1 cellular context compared by ENCODE assay signal in the genomic region with DNA sequence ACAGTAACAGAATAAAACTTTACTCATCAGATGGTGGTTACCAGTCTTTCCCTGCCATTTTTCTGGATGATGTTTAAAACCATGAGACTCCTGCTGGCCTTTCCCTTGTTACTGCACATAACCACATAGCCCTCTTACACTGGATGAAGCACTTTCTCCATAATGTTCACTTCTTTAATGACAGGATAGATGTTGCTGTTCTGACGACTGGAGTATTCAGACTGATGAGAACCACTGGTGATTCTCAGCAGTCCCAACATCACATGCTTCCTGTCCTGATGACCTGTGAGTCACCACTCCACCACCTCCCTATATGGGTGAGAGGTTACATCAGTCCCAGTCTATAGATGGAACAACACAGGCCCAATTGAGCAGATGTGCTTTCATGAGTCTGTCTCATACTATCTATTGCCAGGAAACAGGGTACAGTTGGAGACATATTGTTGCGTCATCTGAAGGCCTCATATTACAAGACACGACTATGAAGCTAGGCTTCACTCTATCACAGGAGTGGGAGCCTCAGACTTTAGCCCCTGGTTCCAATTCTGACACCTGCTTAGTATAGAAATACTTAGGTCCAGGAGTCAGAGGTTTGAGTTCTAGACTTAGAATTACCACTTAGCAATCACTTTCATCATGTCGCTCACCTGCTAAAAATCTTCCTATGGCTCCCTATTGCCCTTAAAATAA.
TF ChIP-seq lines count a peak whose summit lies in the region.

No MANE protein-coding gene starts in this region.

TF ChIP-seq in K562, 482 proteins besides CTCF, POLR2A, EP300 and RAD21 (continued from another document):
- no peak for TF ChIP-seq HSF4 (CRISPR knock-in tag; IDR thresholded peaks at IDR 0.05; ENCODE audit: borderline replicate concordance)
- TF ChIP-seq ZNF507 (tag; conservative IDR thresholded peaks at IDR 0.05), result no peak
- no peak for TF ChIP-seq ZNF212 (CRISPR knock-in tag; IDR thresholded peaks at IDR 0.05)
- peak; percentile 98 for TF ChIP-seq CEBPG (CRISPR knock-in tag; IDR thresholded peaks at IDR 0.05)
- peak; percentile 98 to 100 for TF ChIP-seq CEBPG (tag; conservative IDR thresholded peaks at IDR 0.05 in 1 of 2, IDR thresholded peaks at IDR 0.05 in 1 of 2)
- TF ChIP-seq RBM25 (IDR thresholded peaks at IDR 0.05; ENCODE audit: low read depth, low read length, severe bottlenecking), result peak; percentile 50
- TF ChIP-seq, protein P1, sequence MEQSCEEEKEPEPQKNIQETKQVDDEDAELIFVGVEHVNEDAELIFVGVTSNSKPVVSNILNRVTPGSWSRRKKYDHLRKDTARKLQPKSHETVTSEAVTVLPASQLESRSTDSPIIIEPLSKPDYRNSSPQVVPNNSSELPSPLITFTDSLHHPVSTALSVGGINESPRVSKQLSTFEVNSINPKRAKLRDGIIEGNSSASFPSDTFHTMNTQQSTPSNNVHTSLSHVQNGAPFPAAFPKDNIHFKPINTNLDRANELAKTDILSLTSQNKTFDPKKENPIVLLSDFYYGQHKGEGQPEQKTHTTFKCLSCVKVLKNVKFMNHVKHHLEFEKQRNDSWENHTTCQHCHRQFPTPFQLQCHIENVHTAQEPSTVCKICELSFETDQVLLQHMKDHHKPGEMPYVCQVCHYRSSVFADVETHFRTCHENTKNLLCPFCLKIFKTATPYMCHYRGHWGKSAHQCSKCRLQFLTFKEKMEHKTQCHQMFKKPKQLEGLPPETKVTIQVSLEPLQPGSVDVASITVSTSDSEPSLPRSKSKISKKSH (CRISPR knock-in tag; IDR thresholded peaks at IDR 0.05), result no peak
- TF ChIP-seq, protein P2, sequence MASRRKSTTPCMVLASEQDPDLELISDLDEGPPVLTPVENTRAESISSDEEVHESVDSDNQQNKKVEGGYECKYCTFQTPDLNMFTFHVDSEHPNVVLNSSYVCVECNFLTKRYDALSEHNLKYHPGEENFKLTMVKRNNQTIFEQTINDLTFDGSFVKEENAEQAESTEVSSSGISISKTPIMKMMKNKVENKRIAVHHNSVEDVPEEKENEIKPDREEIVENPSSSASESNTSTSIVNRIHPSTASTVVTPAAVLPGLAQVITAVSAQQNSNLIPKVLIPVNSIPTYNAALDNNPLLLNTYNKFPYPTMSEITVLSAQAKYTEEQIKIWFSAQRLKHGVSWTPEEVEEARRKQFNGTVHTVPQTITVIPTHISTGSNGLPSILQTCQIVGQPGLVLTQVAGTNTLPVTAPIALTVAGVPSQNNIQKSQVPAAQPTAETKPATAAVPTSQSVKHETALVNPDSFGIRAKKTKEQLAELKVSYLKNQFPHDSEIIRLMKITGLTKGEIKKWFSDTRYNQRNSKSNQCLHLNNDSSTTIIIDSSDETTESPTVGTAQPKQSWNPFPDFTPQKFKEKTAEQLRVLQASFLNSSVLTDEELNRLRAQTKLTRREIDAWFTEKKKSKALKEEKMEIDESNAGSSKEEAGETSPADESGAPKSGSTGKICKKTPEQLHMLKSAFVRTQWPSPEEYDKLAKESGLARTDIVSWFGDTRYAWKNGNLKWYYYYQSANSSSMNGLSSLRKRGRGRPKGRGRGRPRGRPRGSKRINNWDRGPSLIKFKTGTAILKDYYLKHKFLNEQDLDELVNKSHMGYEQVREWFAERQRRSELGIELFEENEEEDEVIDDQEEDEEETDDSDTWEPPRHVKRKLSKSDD (conservative IDR thresholded peaks at IDR 0.05; ENCODE audit: low read length), result no peak
- TF ChIP-seq ZNF644 (tag; IDR thresholded peaks at IDR 0.05; ENCODE audit: low read depth), result peak; percentile 26; the same call in 1 of the 2 replicates
- TF ChIP-seq, protein P3, sequence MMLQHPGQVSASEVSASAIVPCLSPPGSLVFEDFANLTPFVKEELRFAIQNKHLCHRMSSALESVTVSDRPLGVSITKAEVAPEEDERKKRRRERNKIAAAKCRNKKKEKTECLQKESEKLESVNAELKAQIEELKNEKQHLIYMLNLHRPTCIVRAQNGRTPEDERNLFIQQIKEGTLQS (IDR thresholded peaks at IDR 0.05), result peak; percentile 99
- TF ChIP-seq, protein P3 (CRISPR knock-in tag; conservative IDR thresholded peaks at IDR 0.05), result no peak
- peak; percentile 49; the same call in 1 of the 2 replicates for TF ChIP-seq LEF1 (IDR thresholded peaks at IDR 0.05)
- TF ChIP-seq DPF2 (IDR thresholded peaks at IDR 0.05), result peak; percentile 68; the same call in 1 of the 2 replicates
- TF ChIP-seq, protein P4, sequence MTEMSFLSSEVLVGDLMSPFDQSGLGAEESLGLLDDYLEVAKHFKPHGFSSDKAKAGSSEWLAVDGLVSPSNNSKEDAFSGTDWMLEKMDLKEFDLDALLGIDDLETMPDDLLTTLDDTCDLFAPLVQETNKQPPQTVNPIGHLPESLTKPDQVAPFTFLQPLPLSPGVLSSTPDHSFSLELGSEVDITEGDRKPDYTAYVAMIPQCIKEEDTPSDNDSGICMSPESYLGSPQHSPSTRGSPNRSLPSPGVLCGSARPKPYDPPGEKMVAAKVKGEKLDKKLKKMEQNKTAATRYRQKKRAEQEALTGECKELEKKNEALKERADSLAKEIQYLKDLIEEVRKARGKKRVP (CRISPR knock-in tag; IDR thresholded peaks at IDR 0.05), result peak; percentile 94
- TF ChIP-seq, protein P5, sequence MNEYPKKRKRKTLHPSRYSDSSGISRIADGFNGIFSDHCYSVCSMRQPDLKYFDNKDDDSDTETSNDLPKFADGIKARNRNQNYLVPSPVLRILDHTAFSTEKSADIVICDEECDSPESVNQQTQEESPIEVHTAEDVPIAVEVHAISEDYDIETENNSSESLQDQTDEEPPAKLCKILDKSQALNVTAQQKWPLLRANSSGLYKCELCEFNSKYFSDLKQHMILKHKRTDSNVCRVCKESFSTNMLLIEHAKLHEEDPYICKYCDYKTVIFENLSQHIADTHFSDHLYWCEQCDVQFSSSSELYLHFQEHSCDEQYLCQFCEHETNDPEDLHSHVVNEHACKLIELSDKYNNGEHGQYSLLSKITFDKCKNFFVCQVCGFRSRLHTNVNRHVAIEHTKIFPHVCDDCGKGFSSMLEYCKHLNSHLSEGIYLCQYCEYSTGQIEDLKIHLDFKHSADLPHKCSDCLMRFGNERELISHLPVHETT (CRISPR knock-in tag; conservative IDR thresholded peaks at IDR 0.05 in 1 of 2, IDR thresholded peaks at IDR 0.05 in 1 of 2), result 0 out of 4 replicates have a peak, but pooled peaks of 1 of the 2 experiments have one; percentile 21
- peak; percentile 83 for TF ChIP-seq ETV1 (tag; conservative IDR thresholded peaks at IDR 0.05; ENCODE audit: low read depth)
- TF ChIP-seq JUN (IDR thresholded peaks at IDR 0.05; ENCODE audit: borderline replicate concordance, low read depth, low read length), result peak; percentile 92
- peak; percentile 76; the same call in 1 of the 2 replicates for TF ChIP-seq JUN (CRISPR knock-in tag; IDR thresholded peaks at IDR 0.05; ENCODE audit: borderline replicate concordance)
- TF ChIP-seq TOE1 (IDR thresholded peaks at IDR 0.05; ENCODE audit: borderline replicate concordance), result peak; percentile 88
- no peak for TF ChIP-seq TOE1 (CRISPR knock-in tag; IDR thresholded peaks at IDR 0.05; ENCODE audit: borderline replicate concordance, low read depth)
- TF ChIP-seq PHF20 (IDR thresholded peaks at IDR 0.05; ENCODE audit: partially characterized antibody), result no peak
- no peak for TF ChIP-seq MED1 (CRISPR knock-in tag; IDR thresholded peaks at IDR 0.05; ENCODE audit: borderline replicate concordance)
- peak; percentile 30; the same call in 1 of the 2 replicates for TF ChIP-seq SMARCE1 (IDR thresholded peaks at IDR 0.05)
- TF ChIP-seq, protein P6, sequence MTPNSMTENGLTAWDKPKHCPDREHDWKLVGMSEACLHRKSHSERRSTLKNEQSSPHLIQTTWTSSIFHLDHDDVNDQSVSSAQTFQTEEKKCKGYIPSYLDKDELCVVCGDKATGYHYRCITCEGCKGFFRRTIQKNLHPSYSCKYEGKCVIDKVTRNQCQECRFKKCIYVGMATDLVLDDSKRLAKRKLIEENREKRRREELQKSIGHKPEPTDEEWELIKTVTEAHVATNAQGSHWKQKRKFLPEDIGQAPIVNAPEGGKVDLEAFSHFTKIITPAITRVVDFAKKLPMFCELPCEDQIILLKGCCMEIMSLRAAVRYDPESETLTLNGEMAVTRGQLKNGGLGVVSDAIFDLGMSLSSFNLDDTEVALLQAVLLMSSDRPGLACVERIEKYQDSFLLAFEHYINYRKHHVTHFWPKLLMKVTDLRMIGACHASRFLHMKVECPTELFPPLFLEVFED (CRISPR knock-in tag; conservative IDR thresholded peaks at IDR 0.05), result no peak
- TF ChIP-seq SPI1 (IDR thresholded peaks at IDR 0.05; ENCODE audit: borderline replicate concordance, low read depth, low read length), result no peak
- TF ChIP-seq HDAC3 (IDR thresholded peaks at IDR 0.05; ENCODE audit: borderline replicate concordance, partially characterized antibody), result peak; percentile 53
- TF ChIP-seq MEIS2 (IDR thresholded peaks at IDR 0.05; ENCODE audit: partially characterized antibody), result peak; percentile 33
- TF ChIP-seq ZNF354B (CRISPR knock-in tag; IDR thresholded peaks at IDR 0.05), result no peak
- peak; percentile 68 for TF ChIP-seq L3MBTL2 (IDR thresholded peaks at IDR 0.05)
- peak; percentile 59 for TF ChIP-seq EP400 (IDR thresholded peaks at IDR 0.05)
- 0 out of 2 replicates have a peak, but pooled peaks have one; percentile 32 for TF ChIP-seq MYC (IDR thresholded peaks at IDR 0.05; ENCODE audit: low read depth, low read length)
- no peak for TF ChIP-seq MYC (CRISPR knock-in tag; IDR thresholded peaks at IDR 0.05; ENCODE audit: borderline replicate concordance, low read depth)
